1 cellular context compared by ENCODE assay signal in the genomic region with DNA sequence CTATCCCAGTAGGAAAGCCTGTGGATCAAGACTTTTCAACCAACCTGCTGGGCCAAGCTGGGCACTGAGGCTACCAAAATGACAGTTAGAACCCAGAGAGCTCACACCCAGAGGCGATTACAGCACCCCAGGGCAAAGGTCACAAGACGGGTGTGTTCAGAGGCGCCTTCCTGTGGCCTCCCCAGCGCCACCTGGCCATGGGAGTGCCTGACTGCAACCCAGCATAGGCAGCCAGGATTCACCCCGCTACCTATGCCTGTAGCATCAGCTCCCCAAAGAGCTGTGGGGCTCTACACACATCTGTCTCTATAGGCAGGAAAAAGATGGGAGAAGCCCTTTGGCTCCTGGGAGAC.
TF ChIP-seq lines count a peak whose summit lies in the region.

No MANE protein-coding gene starts in this region.

TF ChIP-seq in IMR-90, 13 proteins besides CTCF, POLR2A, EP300 and RAD21:
- no peak for TF ChIP-seq NFE2L2 (IDR thresholded peaks at IDR 0.05; ENCODE audit: low read depth, low read length)
